8 cellular contexts compared by ENCODE assay signal in genomic region chr16:5097470-5098220, GRCh38. TPM values are rescaled to one million over a fixed set of nuclear protein-coding genes. Genes with fewer than 3 reads are reported as not detected.
DNase-seq lines count a peak whose midpoint lies in the region; ATAC-seq and TF ChIP-seq lines count a peak whose summit lies in the region.
"Not testable (repeated sequence)": the region's sequence is repeated elsewhere in the genome, so short reads cannot be mapped to it uniquely, and the experiment has no call there.

Gene EEF2KMT (minus strand): TSS chr16:5097795. CDS start chr16:5097739, 56 bp downstream.

- H3K27ac ChIP-seq in KOPT-K1 (ENCODE audit: low read depth, low read length, poor library complexity, severe bottlenecking) (peak within 1 kb of the TSS; percentile 42), Peyer's patch (peak within 1 kb of the TSS; percentile 74 to 91 (median 83)), esophagus squamous epithelium (peak within 1 kb of the TSS; percentile 85 to 90 (median 88))

- ATAC-seq in GM21786 (IDR thresholded peaks at IDR 0.05; ENCODE audit: unreplicated experiment): peak; percentile 89

- H3K36me3 ChIP-seq in KOPT-K1 (ENCODE audit: insufficient read depth, low read length); Peyer's patch; esophagus squamous epithelium: not testable (repeated sequence)

- H3K4me3 ChIP-seq in Peyer's patch (peak within 1 kb of the TSS; percentile 72 to 99 (median 89)), esophagus squamous epithelium (peak within 1 kb of the TSS; percentile 79 to 86 (median 81))

- intact Hi-C loops in esophagus squamous epithelium (cut with DNase I): not testable (repeated sequence)

- peak; percentile 98 for DNase-seq in DMS153 (lab: John Stamatoyannopoulos, UW)
- peak; percentile 97 to 99 (median 99) for DNase-seq in Peyer's patch
- DNase-seq in activated T-cell treated with anti-CD3 and anti-CD28 coated beads, Interleukin-2, amount 50 U/mL, for 48 hours: peak; percentile 97 to 98
- peak; percentile 96 for DNase-seq in esophagus squamous epithelium (lab: John Stamatoyannopoulos, UW)
- peak; percentile 100 for DNase-seq in myocyte (ENCODE audit: low read depth)
- peak; percentile 94 for DNase-seq in stimulated activated CD8-positive, alpha-beta memory T cell treated with anti-CD3 and anti-CD28 coated beads, Interleukin-7, amount 100 ng/mL, for 24 hours (ENCODE audit: low read depth)

- not testable (repeated sequence) for TF ChIP-seq CTCF in Peyer's patch (IDR thresholded peaks at IDR 0.05); esophagus squamous epithelium (IDR thresholded peaks at IDR 0.05)

- WGBS in esophagus squamous epithelium, 2 donors: 0% methylated on average over 6 of the region's 67 CpGs

- peak in 1 of 2 donors; percentile 12 for TF ChIP-seq POLR2A in Peyer's patch (IDR thresholded peaks at IDR 0.05)
- TF ChIP-seq POLR2A in esophagus squamous epithelium (IDR thresholded peaks at IDR 0.05): peak in 1 of 4 donors; percentile 35

- not testable (repeated sequence) for H3K9me3 ChIP-seq in KOPT-K1 (ENCODE audit: insufficient read depth, low read length, poor library complexity, severe bottlenecking); Peyer's patch; esophagus squamous epithelium

- H3K27me3 ChIP-seq in Peyer's patch, esophagus squamous epithelium: not testable (repeated sequence)

- not testable (repeated sequence) for H3K4me1 ChIP-seq in Peyer's patch
- H3K4me1 ChIP-seq in esophagus squamous epithelium: peaks cover 2 to 19% (median 3%) of the 10 kb centered on the region in 3 donors

RNA-seq across cellular contexts. Expression of gene EEF2KMT, which starts in this region (rescaled TPM):
- total RNA-seq in Peyer's patch (10 to 100 TPM in 2 of 4 donors, 1 to 10 TPM in 2; 7.4 to 12.3 (median 9.0) TPM), esophagus squamous epithelium (10 to 100 TPM in 2 of 4 donors, 1 to 10 TPM in 2; 6.3 to 15.8 (median 8.8) TPM), myocyte (25.1 TPM in 2 replicates)
- 12.5 TPM for polyA plus RNA-seq in myocyte (2012)

Comparison
In these comparisons a context has a peak if more than half of its experiments do, and no peak if none do; other contexts are left out.
1. Peak in every context shown above with its lines: DNase-seq, ATAC-seq, H3K4me3 ChIP-seq and H3K27ac ChIP-seq.